ENCODE assay signal across 11 cellular contexts in genomic region chr14:37501877-37502276, GRCh38.
"Had no signal": no experiment of that assay in that cellular context is flagged by ENCODE, and none has a peak within 500 bp of the region (broad histone marks: within the 10 kb centered on the region; RNA-seq: fewer than 3 reads in every experiment).

No MANE protein-coding gene starts in this region.

- H3K4me2 ChIP-seq: GM23338 had no signal

- H3K36me3 ChIP-seq: HAP-1 had no signal

- H3K4me3 ChIP-seq: GM23248, GM23338, HAP-1 had no signal

- H3K4me1 ChIP-seq: HAP-1 had no signal

- FAIRE-seq: H1, H54 had no signal

- DNase-seq: GM23248, GOT3, H7, H9, HCEC 1CT, HFFc6 had no signal

- H3K9me3 ChIP-seq: HAP-1 had no signal

- H3K9ac ChIP-seq: GM23248 had no signal

- H3K27ac ChIP-seq: GM23248 had no signal

- H2AFZ ChIP-seq: GM23248, GM23338 had no signal

- ATAC-seq: GM23338, HCT116 had no signal
